Comparison of ENCODE assay signal across 19 cellular contexts in genomic region chr7:158664406-158664805, GRCh38. TPM values are rescaled to one million over a fixed set of nuclear protein-coding genes. Genes with fewer than 3 reads are reported as not detected.
DNase-seq lines count a peak whose midpoint lies in the region; ATAC-seq and TF ChIP-seq lines count a peak whose summit lies in the region.
"Had no signal": no experiment of that assay in that cellular context is flagged by ENCODE, and none has a peak within 500 bp of the region (broad histone marks: within the 10 kb centered on the region; RNA-seq: fewer than 3 reads in every experiment).

No MANE protein-coding gene starts in this region.

- no peak for DNase-seq in activated CD8-positive, alpha-beta T cell treated with anti-CD3 and anti-CD28 coated beads for 36 hours
- no peak for DNase-seq in activated CD8-positive, alpha-beta T cell treated with anti-CD3 and anti-CD28 coated beads, Interleukin-2, amount 10 ng/mL, durations not matched to agents 7 days and 5 days
- no peak for DNase-seq in stimulated activated naive CD8-positive, alpha-beta T cell treated with anti-CD3 and anti-CD28 coated beads, Interleukin-15, Interleukin-2, amounts not matched to agents 100 U/mL and 50 U/mL, for 24 hours
- no peak for DNase-seq in stimulated activated naive CD8-positive, alpha-beta T cell treated with anti-CD3 and anti-CD28 coated beads, Interleukin-15, amount 100 ng/mL, for 72 hours
- DNase-seq in caudate nucleus (lab: John Stamatoyannopoulos, UW), result peak in 43 of 61 donors; percentile 19 to 93 (median 63)
- DNase-seq in stimulated activated effector memory CD8-positive, alpha-beta T cell treated with anti-CD3 and anti-CD28 coated beads, Interleukin-12 subunit alpha, Interleukin-12 subunit beta, amount 100 ng/mL, for 72 hours (ENCODE audit: low spot score in 2 of 2), result no peak
- no peak for DNase-seq in posterior vena cava (ENCODE audit: low spot score)
- DNase-seq: DMS 273 treated with DMSO at 0.1 percent for 48 hours; NCI-H1436; NCI-H2029; NCI-H2171; NCI-H446; NCI-H69; NK-92 treated with Interleukin-12 subunit alpha and Interleukin-12 subunit beta, amount 100 ng/mL, for 24 hours had no signal

- H3K4me3 Mint-ChIP-seq in activated CD8-positive, alpha-beta T cell treated with anti-CD3 and anti-CD28 coated beads for 36 hours, result no peak overlapping the region
- H3K4me3 Mint-ChIP-seq in activated CD8-positive, alpha-beta T cell treated with anti-CD3 and anti-CD28 coated beads, Interleukin-2, amount 10 ng/mL, durations not matched to agents 7 days and 5 days, result no peak overlapping the region
- no peak overlapping the region for H3K4me3 Mint-ChIP-seq in stimulated activated naive CD8-positive, alpha-beta T cell treated with anti-CD3 and anti-CD28 coated beads, Interleukin-15, amount 100 ng/mL, for 72 hours
- H3K4me3 Mint-ChIP-seq in stimulated activated effector memory CD8-positive, alpha-beta T cell treated with anti-CD3 and anti-CD28 coated beads, Interleukin-12 subunit alpha, Interleukin-12 subunit beta, amount 100 ng/mL, for 72 hours, result peak overlapping the region; percentile 43
- H3K4me3 Mint-ChIP-seq: GM23338 had no signal

- POLR2A ChIA-PET in activated CD8-positive, alpha-beta T cell treated with anti-CD3 and anti-CD28 coated beads for 36 hours (lab: Charles Lee), result interaction anchor here (0.6 kb wide), 1 partner anchor 1093 kb away, joined by 3 read pairs; no protein-coding TSS in a partner anchor
- POLR2A ChIA-PET in activated CD8-positive, alpha-beta T cell treated with anti-CD3 and anti-CD28 coated beads, Interleukin-2, amount 10 ng/mL, durations not matched to agents 7 days and 5 days (lab: Charles Lee), result no interaction called here

- H3K27ac Mint-ChIP-seq in activated CD8-positive, alpha-beta T cell treated with anti-CD3 and anti-CD28 coated beads for 36 hours, result peak overlapping the region; percentile 5
- H3K27ac Mint-ChIP-seq in activated CD8-positive, alpha-beta T cell treated with anti-CD3 and anti-CD28 coated beads, Interleukin-2, amount 10 ng/mL, durations not matched to agents 7 days and 5 days, result no peak overlapping the region
- H3K27ac Mint-ChIP-seq in stimulated activated naive CD8-positive, alpha-beta T cell treated with anti-CD3 and anti-CD28 coated beads, Interleukin-15, amount 100 ng/mL, for 72 hours, result no peak overlapping the region
- H3K27ac Mint-ChIP-seq in stimulated activated effector memory CD8-positive, alpha-beta T cell treated with anti-CD3 and anti-CD28 coated beads, Interleukin-12 subunit alpha, Interleukin-12 subunit beta, amount 100 ng/mL, for 72 hours, result no peak overlapping the region

- ATAC-seq in activated CD8-positive, alpha-beta T cell treated with anti-CD3 and anti-CD28 coated beads for 36 hours, result no peak
- no peak for ATAC-seq in activated CD8-positive, alpha-beta T cell treated with anti-CD3 and anti-CD28 coated beads, Interleukin-2, amount 10 ng/mL, durations not matched to agents 7 days and 5 days
- peak; percentile 36 for ATAC-seq in stimulated activated naive CD8-positive, alpha-beta T cell treated with anti-CD3 and anti-CD28 coated beads, Interleukin-15, Interleukin-2, amounts not matched to agents 100 U/mL and 50 U/mL, for 24 hours
- ATAC-seq in stimulated activated naive CD8-positive, alpha-beta T cell treated with anti-CD3 and anti-CD28 coated beads, Interleukin-15, amount 100 ng/mL, for 72 hours, result no peak
- ATAC-seq in stimulated activated effector memory CD8-positive, alpha-beta T cell treated with anti-CD3 and anti-CD28 coated beads, Interleukin-12 subunit alpha, Interleukin-12 subunit beta, amount 100 ng/mL, for 72 hours, result peak; percentile 70
- no peak for ATAC-seq in GM18909 (IDR thresholded peaks at IDR 0.05; ENCODE audit: poor library complexity, unreplicated experiment)
- ATAC-seq: A549, GM23338, HCT116 had no signal

- CTCF ChIA-PET in activated CD8-positive, alpha-beta T cell treated with anti-CD3 and anti-CD28 coated beads for 36 hours (lab: Charles Lee), result no interaction called here
- CTCF ChIA-PET in activated CD8-positive, alpha-beta T cell treated with anti-CD3 and anti-CD28 coated beads, Interleukin-2, amount 10 ng/mL, durations not matched to agents 7 days and 5 days (lab: Charles Lee), result interaction anchor here (1.0 kb wide), 1 partner anchor 17 kb away, joined by 4 read pairs; no protein-coding TSS in a partner anchor

- intact Hi-C loops in activated CD8-positive, alpha-beta T cell treated with anti-CD3 and anti-CD28 coated beads for 36 hours (cut with micrococcal nuclease), result no loop called here
- intact Hi-C loops in posterior vena cava (cut with DNase I), result no loop called here

- no peak overlapping the region for H3K27ac ChIP-seq in caudate nucleus (ENCODE audit: low read depth, low read length)
- H3K27ac ChIP-seq: A549, C4-2B had no signal

- peaks cover 37% of the 10 kb centered on the region for H3K36me3 Mint-ChIP-seq in activated CD8-positive, alpha-beta T cell treated with anti-CD3 and anti-CD28 coated beads for 36 hours (ENCODE audit: low read depth)
- H3K36me3 Mint-ChIP-seq in activated CD8-positive, alpha-beta T cell treated with anti-CD3 and anti-CD28 coated beads, Interleukin-2, amount 10 ng/mL, durations not matched to agents 7 days and 5 days (ENCODE audit: low read depth), result peaks cover 53% of the 10 kb centered on the region
- H3K36me3 Mint-ChIP-seq in stimulated activated effector memory CD8-positive, alpha-beta T cell treated with anti-CD3 and anti-CD28 coated beads, Interleukin-12 subunit alpha, Interleukin-12 subunit beta, amount 100 ng/mL, for 72 hours, result peaks cover 66% of the 10 kb centered on the region

- H3K9me3 Mint-ChIP-seq in activated CD8-positive, alpha-beta T cell treated with anti-CD3 and anti-CD28 coated beads for 36 hours, result no peaks in the 10 kb centered on the region
- H3K9me3 Mint-ChIP-seq in activated CD8-positive, alpha-beta T cell treated with anti-CD3 and anti-CD28 coated beads, Interleukin-2, amount 10 ng/mL, durations not matched to agents 7 days and 5 days (ENCODE audit: insufficient read depth), result no peaks in the 10 kb centered on the region
- no peaks in the 10 kb centered on the region for H3K9me3 Mint-ChIP-seq in stimulated activated naive CD8-positive, alpha-beta T cell treated with anti-CD3 and anti-CD28 coated beads, Interleukin-15, amount 100 ng/mL, for 72 hours
- no peaks in the 10 kb centered on the region for H3K9me3 Mint-ChIP-seq in stimulated activated effector memory CD8-positive, alpha-beta T cell treated with anti-CD3 and anti-CD28 coated beads, Interleukin-12 subunit alpha, Interleukin-12 subunit beta, amount 100 ng/mL, for 72 hours
- H3K9me3 Mint-ChIP-seq: GM23338 had no signal

- H3K27me3 Mint-ChIP-seq in activated CD8-positive, alpha-beta T cell treated with anti-CD3 and anti-CD28 coated beads for 36 hours, result no peaks in the 10 kb centered on the region
- H3K27me3 Mint-ChIP-seq in activated CD8-positive, alpha-beta T cell treated with anti-CD3 and anti-CD28 coated beads, Interleukin-2, amount 10 ng/mL, durations not matched to agents 7 days and 5 days (ENCODE audit: low read depth), result no peaks in the 10 kb centered on the region
- no peaks in the 10 kb centered on the region for H3K27me3 Mint-ChIP-seq in stimulated activated naive CD8-positive, alpha-beta T cell treated with anti-CD3 and anti-CD28 coated beads, Interleukin-15, amount 100 ng/mL, for 72 hours

- no peak for TF ChIP-seq CTCF in activated CD8-positive, alpha-beta T cell treated with anti-CD3 and anti-CD28 coated beads for 36 hours (IDR thresholded peaks at IDR 0.05)

- no peaks in the 10 kb centered on the region for H3K4me1 Mint-ChIP-seq in activated CD8-positive, alpha-beta T cell treated with anti-CD3 and anti-CD28 coated beads for 36 hours (ENCODE audit: low read depth)
- peaks cover 5% of the 10 kb centered on the region for H3K4me1 Mint-ChIP-seq in activated CD8-positive, alpha-beta T cell treated with anti-CD3 and anti-CD28 coated beads, Interleukin-2, amount 10 ng/mL, durations not matched to agents 7 days and 5 days (ENCODE audit: low read depth)
- no peaks in the 10 kb centered on the region for H3K4me1 Mint-ChIP-seq in stimulated activated naive CD8-positive, alpha-beta T cell treated with anti-CD3 and anti-CD28 coated beads, Interleukin-15, amount 100 ng/mL, for 72 hours
- peaks cover 29% of the 10 kb centered on the region for H3K4me1 Mint-ChIP-seq in stimulated activated effector memory CD8-positive, alpha-beta T cell treated with anti-CD3 and anti-CD28 coated beads, Interleukin-12 subunit alpha, Interleukin-12 subunit beta, amount 100 ng/mL, for 72 hours
- H3K4me1 Mint-ChIP-seq: GM23338 had no signal

RNA-seq across cellular contexts. Expression of gene NCAPG2, which starts 40.2 kb away (rescaled TPM):
- total RNA-seq in activated CD8-positive, alpha-beta T cell treated with anti-CD3 and anti-CD28 coated beads for 36 hours, result 100 to 1,000 TPM; 108 to 113 TPM
- 100 to 1,000 TPM; 154 TPM for total RNA-seq in activated CD8-positive, alpha-beta T cell treated with anti-CD3 and anti-CD28 coated beads, Interleukin-2, amount 10 ng/mL, durations not matched to agents 7 days and 5 days
- 1 to 10 TPM; 6.4 to 8.4 TPM for total RNA-seq in posterior vena cava

Comparison
In these comparisons a context has a peak if more than half of its experiments do, and no peak if none do; other contexts are left out.
1. ATAC-seq: peak in stimulated activated naive CD8-positive, alpha-beta T cell treated with anti-CD3 and anti-CD28 coated beads, Interleukin-15, Interleukin-2, amounts not matched to agents 100 U/mL and 50 U/mL, for 24 hours (single experiment) and stimulated activated effector memory CD8-positive, alpha-beta T cell treated with anti-CD3 and anti-CD28 coated beads, Interleukin-12 subunit alpha, Interleukin-12 subunit beta, amount 100 ng/mL, for 72 hours (single experiment); none in activated CD8-positive, alpha-beta T cell treated with anti-CD3 and anti-CD28 coated beads for 36 hours (single experiment), activated CD8-positive, alpha-beta T cell treated with anti-CD3 and anti-CD28 coated beads, Interleukin-2, amount 10 ng/mL, durations not matched to agents 7 days and 5 days (single experiment), stimulated activated naive CD8-positive, alpha-beta T cell treated with anti-CD3 and anti-CD28 coated beads, Interleukin-15, amount 100 ng/mL, for 72 hours (single experiment) and GM18909 (single experiment).
2. DNase-seq: peak in caudate nucleus (43 of 61); none in activated CD8-positive, alpha-beta T cell treated with anti-CD3 and anti-CD28 coated beads for 36 hours (single experiment), activated CD8-positive, alpha-beta T cell treated with anti-CD3 and anti-CD28 coated beads, Interleukin-2, amount 10 ng/mL, durations not matched to agents 7 days and 5 days (single experiment), stimulated activated naive CD8-positive, alpha-beta T cell treated with anti-CD3 and anti-CD28 coated beads, Interleukin-15, Interleukin-2, amounts not matched to agents 100 U/mL and 50 U/mL, for 24 hours (single experiment), stimulated activated naive CD8-positive, alpha-beta T cell treated with anti-CD3 and anti-CD28 coated beads, Interleukin-15, amount 100 ng/mL, for 72 hours (0 of 2), stimulated activated effector memory CD8-positive, alpha-beta T cell treated with anti-CD3 and anti-CD28 coated beads, Interleukin-12 subunit alpha, Interleukin-12 subunit beta, amount 100 ng/mL, for 72 hours (0 of 2) and posterior vena cava (single experiment).
3. RNA of gene NCAPG2, which starts 40.2 kb away (total RNA-seq): 154 TPM in activated CD8-positive, alpha-beta T cell treated with anti-CD3 and anti-CD28 coated beads, Interleukin-2, amount 10 ng/mL, durations not matched to agents 7 days and 5 days and 108 to 113 TPM in activated CD8-positive, alpha-beta T cell treated with anti-CD3 and anti-CD28 coated beads for 36 hours; 6.4 to 8.4 TPM in posterior vena cava; every median in the first group is over 10 times any median in the second.